28 cellular contexts compared by ENCODE assay signal in the genomic region with DNA sequence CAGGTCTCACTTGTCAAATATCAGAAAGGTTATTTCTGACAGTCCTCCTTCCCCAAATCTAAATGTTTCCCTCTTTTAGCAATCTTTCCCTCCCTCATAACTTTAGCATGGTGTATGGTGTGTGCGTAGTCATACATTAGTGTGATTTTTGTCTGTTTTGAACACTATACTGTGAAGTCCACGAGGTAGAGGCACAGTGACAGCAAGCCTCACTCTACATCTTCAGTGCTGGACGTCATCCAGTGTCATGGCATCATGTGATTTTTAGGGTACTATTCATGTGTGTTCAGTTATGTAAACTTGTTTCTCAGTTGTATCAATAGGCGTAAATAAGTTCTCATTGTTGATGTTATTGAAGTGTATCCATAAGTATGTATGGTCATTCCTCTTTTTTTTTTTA. TPM values are rescaled to one million over a fixed set of nuclear protein-coding genes. Genes with fewer than 3 reads are reported as not detected.
DNase-seq lines count a peak whose midpoint lies in the region; ATAC-seq, FAIRE-seq and TF ChIP-seq lines count a peak whose summit lies in the region.
"Had no signal": no experiment of that assay in that cellular context is flagged by ENCODE, and none has a peak within 500 bp of the region (broad histone marks: within the 10 kb centered on the region; RNA-seq: fewer than 3 reads in every experiment).

No MANE protein-coding gene starts in this region.

- no peak for TF ChIP-seq CTCF in foreskin keratinocyte (conservative IDR thresholded peaks at IDR 0.05)

- H3K27me3 ChIP-seq in foreskin keratinocyte: no peaks in the 10 kb centered on the region
- H3K27me3 ChIP-seq: brain microvascular endothelial cell, thyroid gland had no signal

- no peak for DNase-seq in activated CD4-positive, alpha-beta memory T cell treated with anti-CD3 and anti-CD28 coated beads for 36 hours
- no peak for DNase-seq in activated CD4-positive, alpha-beta memory T cell treated with anti-CD3 and anti-CD28 coated beads, Interleukin-2, amount 10 ng/mL, durations not matched to agents 7 days and 5 days
- DNase-seq in HTR-8/SVneo (ENCODE audit: insufficient read length, low spot score) (no peak), dermis blood vessel endothelial cell (peak; percentile 11), foreskin keratinocyte (no peak), NCI-H226 (no peak)
- DNase-seq in natural killer cell treated with Interleukin-12 subunit alpha and Interleukin-12 subunit beta and Interleukin-15 and Interleukin-18, amount 100 ng/mL, for 72 hours (ENCODE audit: low spot score): no peak
- no peak for DNase-seq in stimulated activated naive CD8-positive, alpha-beta T cell treated with anti-CD3 and anti-CD28 coated beads, Interleukin-15, amount 100 ng/mL, for 72 hours
- DNase-seq: 8988T; activated CD4-positive, CD25-positive, alpha-beta regulatory T cell treated with anti-CD3 and anti-CD28 coated beads, Interleukin-2, amount 50 U/mL, for 72 hours; activated naive CD4-positive, alpha-beta T cell treated with Interleukin-2 at 50 U/mL for 16 hours; activated T-cell treated with anti-CD3 and anti-CD28 coated beads, Interleukin-2, amount 50 U/mL, for 48 hours; amniotic stem cell; brain microvascular endothelial cell; DMS153; effector CD4-positive, alpha-beta T cell; GOT3; lower lobe of right lung; MM.1S; NCI-H2081 treated with DMSO at 0.1 percent for 48 hours; NCI-H446; NCI-H82; occipital lobe; thyroid gland had no signal

- no peak for ATAC-seq in natural killer cell treated with Interleukin-12 subunit alpha and Interleukin-12 subunit beta and Interleukin-15 and Interleukin-18, amount 100 ng/mL, for 72 hours
- ATAC-seq in foreskin keratinocyte: no peak
- no peak for ATAC-seq in stimulated activated naive CD8-positive, alpha-beta T cell treated with anti-CD3 and anti-CD28 coated beads, Interleukin-15, amount 100 ng/mL, for 72 hours
- ATAC-seq: lower lobe of right lung had no signal

- H3K27ac Mint-ChIP-seq in activated CD4-positive, alpha-beta memory T cell treated with anti-CD3 and anti-CD28 coated beads for 36 hours: peak overlapping the region; percentile 13
- H3K27ac Mint-ChIP-seq in activated CD4-positive, alpha-beta memory T cell treated with anti-CD3 and anti-CD28 coated beads, Interleukin-2, amount 10 ng/mL, durations not matched to agents 7 days and 5 days: no peak overlapping the region
- H3K27ac Mint-ChIP-seq in natural killer cell treated with Interleukin-12 subunit alpha and Interleukin-12 subunit beta and Interleukin-15 and Interleukin-18, amount 100 ng/mL, for 72 hours: peak overlapping the region; percentile 23 to 74
- no peak overlapping the region for H3K27ac Mint-ChIP-seq in stimulated activated naive CD8-positive, alpha-beta T cell treated with anti-CD3 and anti-CD28 coated beads, Interleukin-15, amount 100 ng/mL, for 72 hours

- CTCF ChIA-PET in activated CD4-positive, alpha-beta memory T cell treated with anti-CD3 and anti-CD28 coated beads for 36 hours (lab: Charles Lee): no interaction called here
- CTCF ChIA-PET in activated CD4-positive, alpha-beta memory T cell treated with anti-CD3 and anti-CD28 coated beads, Interleukin-2, amount 10 ng/mL, durations not matched to agents 7 days and 5 days (lab: Charles Lee): no interaction called here

- no peaks in the 10 kb centered on the region for H3K27me3 Mint-ChIP-seq in activated CD4-positive, alpha-beta memory T cell treated with anti-CD3 and anti-CD28 coated beads for 36 hours
- H3K27me3 Mint-ChIP-seq in activated CD4-positive, alpha-beta memory T cell treated with anti-CD3 and anti-CD28 coated beads, Interleukin-2, amount 10 ng/mL, durations not matched to agents 7 days and 5 days: no peaks in the 10 kb centered on the region
- no peaks in the 10 kb centered on the region for H3K27me3 Mint-ChIP-seq in natural killer cell treated with Interleukin-12 subunit alpha and Interleukin-12 subunit beta and Interleukin-15 and Interleukin-18, amount 100 ng/mL, for 72 hours
- H3K27me3 Mint-ChIP-seq in stimulated activated naive CD8-positive, alpha-beta T cell treated with anti-CD3 and anti-CD28 coated beads, Interleukin-15, amount 100 ng/mL, for 72 hours: no peaks in the 10 kb centered on the region
- H3K27me3 Mint-ChIP-seq: stimulated activated naive CD8-positive, alpha-beta T cell treated with anti-CD3 and anti-CD28 coated beads, Interleukin-15, Interleukin-2, amounts not matched to agents 100 ng/mL and 50 ng/mL, for 24 hours had no signal

- H3K4me1 Mint-ChIP-seq in activated CD4-positive, alpha-beta memory T cell treated with anti-CD3 and anti-CD28 coated beads for 36 hours (ENCODE audit: low read depth): peaks cover 79% of the 10 kb centered on the region
- H3K4me1 Mint-ChIP-seq in activated CD4-positive, alpha-beta memory T cell treated with anti-CD3 and anti-CD28 coated beads, Interleukin-2, amount 10 ng/mL, durations not matched to agents 7 days and 5 days: peaks cover 57% of the 10 kb centered on the region
- H3K4me1 Mint-ChIP-seq in natural killer cell treated with Interleukin-12 subunit alpha and Interleukin-12 subunit beta and Interleukin-15 and Interleukin-18, amount 100 ng/mL, for 72 hours (ENCODE audit: low read depth in 2 of 2): peaks cover 69 to 80% of the 10 kb centered on the region in 2 donors
- peaks cover 85% of the 10 kb centered on the region for H3K4me1 Mint-ChIP-seq in stimulated activated naive CD8-positive, alpha-beta T cell treated with anti-CD3 and anti-CD28 coated beads, Interleukin-15, amount 100 ng/mL, for 72 hours

- H3K27ac ChIP-seq in foreskin keratinocyte: no peak overlapping the region
- H3K27ac ChIP-seq: brain microvascular endothelial cell, epithelial cell of prostate, lower lobe of right lung, RWPE1, thyroid gland had no signal

- POLR2A ChIA-PET in activated CD4-positive, alpha-beta memory T cell treated with anti-CD3 and anti-CD28 coated beads for 36 hours (lab: Charles Lee): no interaction called here
- POLR2A ChIA-PET in activated CD4-positive, alpha-beta memory T cell treated with anti-CD3 and anti-CD28 coated beads, Interleukin-2, amount 10 ng/mL, durations not matched to agents 7 days and 5 days (lab: Charles Lee): no interaction called here

- intact Hi-C loops in activated CD4-positive, alpha-beta memory T cell treated with anti-CD3 and anti-CD28 coated beads for 36 hours (cut with micrococcal nuclease): loop anchor here (5.0 kb wide), 1 partner anchor 138 kb away; a partner anchor contains a TSS

- peaks cover 13% of the 10 kb centered on the region for H3K9me3 Mint-ChIP-seq in activated CD4-positive, alpha-beta memory T cell treated with anti-CD3 and anti-CD28 coated beads for 36 hours
- H3K9me3 Mint-ChIP-seq in activated CD4-positive, alpha-beta memory T cell treated with anti-CD3 and anti-CD28 coated beads, Interleukin-2, amount 10 ng/mL, durations not matched to agents 7 days and 5 days: peaks cover 15% of the 10 kb centered on the region
- no peaks in the 10 kb centered on the region for H3K9me3 Mint-ChIP-seq in natural killer cell treated with Interleukin-12 subunit alpha and Interleukin-12 subunit beta and Interleukin-15 and Interleukin-18, amount 100 ng/mL, for 72 hours
- peaks cover 11 to 17% of the 10 kb centered on the region in 2 donors for H3K9me3 Mint-ChIP-seq in stimulated activated naive CD8-positive, alpha-beta T cell treated with anti-CD3 and anti-CD28 coated beads, Interleukin-15, amount 100 ng/mL, for 72 hours

- peaks cover 18% of the 10 kb centered on the region for H3K36me3 Mint-ChIP-seq in activated CD4-positive, alpha-beta memory T cell treated with anti-CD3 and anti-CD28 coated beads for 36 hours
- H3K36me3 Mint-ChIP-seq in activated CD4-positive, alpha-beta memory T cell treated with anti-CD3 and anti-CD28 coated beads, Interleukin-2, amount 10 ng/mL, durations not matched to agents 7 days and 5 days (ENCODE audit: low read depth): peaks cover 40% of the 10 kb centered on the region
- peaks cover 13% of the 10 kb centered on the region for H3K36me3 Mint-ChIP-seq in natural killer cell treated with Interleukin-12 subunit alpha and Interleukin-12 subunit beta and Interleukin-15 and Interleukin-18, amount 100 ng/mL, for 72 hours

- no peaks in the 10 kb centered on the region for H3K4me1 ChIP-seq in foreskin keratinocyte

- peak; percentile 48 for FAIRE-seq in HTR-8/SVneo (lab: Jason Lieb, UNC)
- FAIRE-seq: TTC549 had no signal

- no peak overlapping the region for H3K4me3 Mint-ChIP-seq in activated CD4-positive, alpha-beta memory T cell treated with anti-CD3 and anti-CD28 coated beads for 36 hours
- H3K4me3 Mint-ChIP-seq in activated CD4-positive, alpha-beta memory T cell treated with anti-CD3 and anti-CD28 coated beads, Interleukin-2, amount 10 ng/mL, durations not matched to agents 7 days and 5 days: no peak overlapping the region
- H3K4me3 Mint-ChIP-seq in natural killer cell treated with Interleukin-12 subunit alpha and Interleukin-12 subunit beta and Interleukin-15 and Interleukin-18, amount 100 ng/mL, for 72 hours: peak overlapping the region; percentile 3
- no peak overlapping the region for H3K4me3 Mint-ChIP-seq in stimulated activated naive CD8-positive, alpha-beta T cell treated with anti-CD3 and anti-CD28 coated beads, Interleukin-15, amount 100 ng/mL, for 72 hours
- H3K4me3 Mint-ChIP-seq: stimulated activated naive CD8-positive, alpha-beta T cell treated with anti-CD3 and anti-CD28 coated beads, Interleukin-15, Interleukin-2, amounts not matched to agents 100 ng/mL and 50 ng/mL, for 24 hours had no signal

RNA-seq across cellular contexts. Expression of a gene that starts 39.1 kb away (rescaled TPM):
- total RNA-seq in activated CD4-positive, alpha-beta memory T cell treated with anti-CD3 and anti-CD28 coated beads for 36 hours: 10 to 100 TPM; 47.6 to 51.1 TPM
- 10 to 100 TPM; 73.6 to 74.1 TPM for total RNA-seq in activated CD4-positive, alpha-beta memory T cell treated with anti-CD3 and anti-CD28 coated beads, Interleukin-2, amount 10 ng/mL, durations not matched to agents 7 days and 5 days
- total RNA-seq in dermis blood vessel endothelial cell (75.6 and 94.8 TPM in 2 replicates), foreskin keratinocyte (29.0 and 30.1 TPM in 2 replicates)
- total RNA-seq in natural killer cell treated with Interleukin-12 subunit alpha and Interleukin-12 subunit beta and Interleukin-15 and Interleukin-18, amount 100 ng/mL, for 72 hours: 10 to 100 TPM; 83.5 to 90.1 TPM
- 4.9 and 5.5 TPM in 2 replicates for polyA plus RNA-seq in foreskin keratinocyte

Comparison
In these comparisons a context has a peak if more than half of its experiments do, and no peak if none do; other contexts are left out.
1. H3K27ac Mint-ChIP-seq: peak in activated CD4-positive, alpha-beta memory T cell treated with anti-CD3 and anti-CD28 coated beads for 36 hours (single experiment) and natural killer cell treated with Interleukin-12 subunit alpha and Interleukin-12 subunit beta and Interleukin-15 and Interleukin-18, amount 100 ng/mL, for 72 hours (2 of 2); none in activated CD4-positive, alpha-beta memory T cell treated with anti-CD3 and anti-CD28 coated beads, Interleukin-2, amount 10 ng/mL, durations not matched to agents 7 days and 5 days (single experiment) and stimulated activated naive CD8-positive, alpha-beta T cell treated with anti-CD3 and anti-CD28 coated beads, Interleukin-15, amount 100 ng/mL, for 72 hours (0 of 2).